In genomic region chr16:65808735-65809134, GRCh38 we compare ENCODE assay signal across 25 cellular contexts.
"Had no signal": no experiment of that assay in that cellular context is flagged by ENCODE, and none has a peak within 500 bp of the region (broad histone marks: within the 10 kb centered on the region; RNA-seq: fewer than 3 reads in every experiment).

No MANE protein-coding gene starts in this region.

- H3K27ac ChIP-seq: ascending aorta, body of pancreas had no signal

- H3K9me3 ChIP-seq: ascending aorta, body of pancreas had no signal

- H3K4me1 ChIP-seq: ascending aorta had no signal

- H3K4me3 ChIP-seq: ascending aorta, body of pancreas had no signal

- DNase-seq: activated CD4-positive, alpha-beta memory T cell treated with anti-CD3 and anti-CD28 coated beads for 36 hours; activated CD4-positive, alpha-beta T cell treated with anti-CD3 and anti-CD28 coated beads, Interleukin-2, amount 10 ng/mL, durations not matched to agents 7 days and 5 days; activated CD4-positive, CD25-positive, alpha-beta regulatory T cell; activated CD8-positive, alpha-beta memory T cell treated with anti-CD3 and anti-CD28 coated beads for 24 hours; activated effector memory CD4-positive, alpha-beta T cell treated with anti-CD3 and anti-CD28 coated beads, Interleukin-2, amount 50 U/mL, for 16 hours; activated naive CD4-positive, alpha-beta T cell treated with Interleukin-2 at 50 U/mL for 16 hours; activated naive CD8-positive, alpha-beta T cell treated with anti-CD3 and anti-CD28 coated beads, Interleukin-2, amount 50 U/mL, for 24 hours; activated T-cell treated with anti-CD3 and anti-CD28 coated beads, Interleukin-2, amount 50 U/mL, for 4 hours; amniotic stem cell; body of pancreas; Kasumi-1; KBM-7; NCI-H1048; NCI-H1417; NCI-H2081; NCI-H748 treated with DMSO at 0.1 percent for 48 hours; NK-92 treated with Interleukin-12 subunit alpha and Interleukin-12 subunit beta, amount 100 ng/mL, for 24 hours; OCI-M1; RPMI8226; T-helper 17 cell; T-helper 9 cell had no signal

- H3K27me3 ChIP-seq: ascending aorta, body of pancreas had no signal

- H3K36me3 ChIP-seq: ascending aorta had no signal

- ATAC-seq: activated naive CD4-positive, alpha-beta T cell treated with anti-CD3 and anti-CD28 coated beads, Interleukin-2, amount 50 U/mL, for 72 hours; activated naive CD8-positive, alpha-beta T cell treated with anti-CD3 and anti-CD28 coated beads, Interleukin-2, amount 50 U/mL, for 24 hours; activated T-cell treated with anti-CD3 and anti-CD28 coated beads, Interleukin-2, amount 50 U/mL, for 4 hours; body of pancreas; Panc1; Right ventricle myocardium inferior; T-helper 17 cell had no signal
